ENCODE assay signal across 7 cellular contexts in the genomic region with DNA sequence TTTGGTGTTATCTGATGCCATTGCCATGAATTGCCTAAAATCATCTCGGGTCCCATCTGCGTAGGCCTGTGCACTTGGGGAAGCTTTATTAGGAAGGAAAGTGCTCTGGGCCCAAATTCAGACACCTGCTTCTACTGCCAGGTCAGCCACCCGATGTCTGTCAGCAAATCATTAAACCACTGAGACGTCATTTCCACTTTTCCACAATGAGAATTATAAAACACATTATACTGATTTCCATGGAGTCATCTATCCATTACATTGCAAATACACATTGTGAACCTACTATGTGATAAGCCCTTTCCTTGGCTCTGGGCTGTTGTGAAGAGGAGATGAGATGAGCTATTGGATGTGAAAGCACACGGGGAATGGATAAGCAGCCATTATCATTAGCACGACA.
"Had no signal": no experiment of that assay in that cellular context is flagged by ENCODE, and none has a peak within 500 bp of the region (broad histone marks: within the 10 kb centered on the region; RNA-seq: fewer than 3 reads in every experiment).

No MANE protein-coding gene starts in this region.

- DNase-seq: GDM1, GF-D8 had no signal

- ATAC-seq: GM12878 had no signal

- H3K4me3 ChIP-seq: GM12878 had no signal

- FAIRE-seq: G401.6, GM12878, GM12891, GM18507, GM19239 had no signal
